Comparison of ENCODE assay signal across 1 cellular context in genomic region chr1:204255225-204255624, GRCh38.
TF ChIP-seq lines count a peak whose summit lies in the region.

No MANE protein-coding gene starts in this region.

TF ChIP-seq in WTC11, 78 proteins besides CTCF, POLR2A, EP300 and RAD21 (continued from another document):
- TF ChIP-seq ZNF512 (CRISPR knock-in tag; IDR thresholded peaks at IDR 0.05; ENCODE audit: borderline replicate concordance) (no peak), ZMAT4 (CRISPR knock-in tag; IDR thresholded peaks at IDR 0.05) (no peak), NFYB (CRISPR knock-in tag; conservative IDR thresholded peaks at IDR 0.05; ENCODE audit: low read depth) (no peak), FOXK1 (CRISPR knock-in tag; IDR thresholded peaks at IDR 0.05) (0 out of 2 replicates have a peak, but pooled peaks have one; percentile 15), FOXP1 (CRISPR knock-in tag; IDR thresholded peaks at IDR 0.05; ENCODE audit: borderline replicate concordance) (no peak), TCF7 (CRISPR knock-in tag; IDR thresholded peaks at IDR 0.05; ENCODE audit: low read depth) (no peak), ZBTB43 (CRISPR knock-in tag; IDR thresholded peaks at IDR 0.05) (no peak), NR2C2 (CRISPR knock-in tag; IDR thresholded peaks at IDR 0.05) (no peak), TEAD1 (CRISPR knock-in tag; IDR thresholded peaks at IDR 0.05) (peak; percentile 40; the same call in 1 of the 2 replicates), ETV6 (CRISPR knock-in tag; IDR thresholded peaks at IDR 0.05) (no peak)
